Comparison of ENCODE assay signal across 11 cellular contexts in genomic region chr4:79209822-79210635, GRCh38.
DNase-seq lines count a peak whose midpoint lies in the region; ATAC-seq and TF ChIP-seq lines count a peak whose summit lies in the region.
"Had no signal": no experiment of that assay in that cellular context is flagged by ENCODE, and none has a peak within 500 bp of the region (broad histone marks: within the 10 kb centered on the region; RNA-seq: fewer than 3 reads in every experiment).

No MANE protein-coding gene starts in this region.

- peak; percentile 41 for DNase-seq in Jurkat, Clone E6-1 (ENCODE audit: low read depth, low spot score)
- DNase-seq in SKM-1 (lab: John Stamatoyannopoulos, UW; ENCODE audit: unreplicated experiment) (peak; percentile 70), inferior parietal cortex (ENCODE audit: extremely low spot score) (peak; percentile 47), transverse colon (peak; percentile 67), putamen (ENCODE audit: low spot score) (no peak)
- DNase-seq in stimulated activated CD4-positive, alpha-beta T cell treated with anti-CD3 and anti-CD28 coated beads, Interleukin-12 subunit alpha, Interleukin-12 subunit beta, amount 100 ng/mL, for 4 hours = no peak
- DNase-seq: foreskin melanocyte, NCI-H774, stomach, T-helper 17 cell had no signal

- no peak for TF ChIP-seq POLR2A in transverse colon (IDR thresholded peaks at IDR 0.05)

- peak overlapping the region in 3 of 4 donors; percentile 23 to 62 (median 38) for H3K27ac ChIP-seq in transverse colon
- H3K27ac ChIP-seq: stomach had no signal

- in situ Hi-C loops in transverse colon (cut with MboI; ENCODE audit: low pct_ligation_motif_present in 1 of 4, low pct_unique_long_range_greater_than_20kb in 1 of 4, low sequenced_read_pairs in 3 of 4) = no loop called here

- TF ChIP-seq CTCF in transverse colon (IDR thresholded peaks at IDR 0.05) = no peak

- 56 to 59% methylated on average over 14 of the region's 14 CpGs for WGBS in transverse colon (ENCODE audit: low coverage in 1 of 2), 2 donors

- H3K27me3 ChIP-seq in transverse colon = no peaks in the 10 kb centered on the region
- H3K27me3 ChIP-seq: stomach had no signal

- TF ChIP-seq EP300 in transverse colon (IDR thresholded peaks at IDR 0.05; ENCODE audit: low read depth) = peak; percentile 83

- H3K4me3 ChIP-seq in Jurkat, Clone E6-1 (ENCODE audit: low read length) = no peak overlapping the region
- H3K4me3 ChIP-seq in transverse colon = no peak overlapping the region
- H3K4me3 ChIP-seq: stomach had no signal

- no peak for ATAC-seq in GM18517 (IDR thresholded peaks at IDR 0.05; ENCODE audit: unreplicated experiment)
- ATAC-seq: T-helper 17 cell had no signal

- intact Hi-C loops in transverse colon (cut with DNase I; ENCODE audit: low total_unique reads) = no loop called here

- peaks cover 0 to 13% of the 10 kb centered on the region in 2 donors for H3K9me3 ChIP-seq in transverse colon

- no peaks in the 10 kb centered on the region for H3K36me3 ChIP-seq in transverse colon
- H3K36me3 ChIP-seq: stomach had no signal

- peaks cover 0 to 22% (median 16%) of the 10 kb centered on the region in 4 donors for H3K4me1 ChIP-seq in transverse colon

Comparison
In these comparisons a context has a peak if more than half of its experiments do, and no peak if none do; other contexts are left out.
1. DNase-seq: peak in Jurkat, Clone E6-1 (single experiment), SKM-1 (single experiment), inferior parietal cortex (single experiment) and transverse colon (single experiment); none in putamen (single experiment) and stimulated activated CD4-positive, alpha-beta T cell treated with anti-CD3 and anti-CD28 coated beads, Interleukin-12 subunit alpha, Interleukin-12 subunit beta, amount 100 ng/mL, for 4 hours (single experiment).